14 cellular contexts compared by ENCODE assay signal in the genomic region with DNA sequence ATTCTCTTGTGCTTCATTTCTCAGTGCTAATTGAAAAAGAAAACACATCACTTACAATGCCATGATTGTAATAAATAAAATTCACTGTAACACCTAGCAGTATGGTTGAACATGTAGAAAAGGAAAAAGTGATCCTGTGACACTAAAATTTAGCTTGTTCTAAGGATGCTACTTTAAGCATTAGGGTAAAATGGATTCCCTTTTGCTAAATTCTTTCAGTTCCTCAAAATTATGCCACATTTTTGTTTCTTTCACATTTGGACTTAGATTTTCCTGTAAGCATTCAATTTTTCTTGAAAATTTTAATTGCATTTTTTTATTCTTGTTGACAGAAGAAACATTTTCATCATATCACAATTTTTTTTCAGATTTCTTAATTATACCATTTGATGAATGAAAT.
"Had no signal": no experiment of that assay in that cellular context is flagged by ENCODE, and none has a peak within 500 bp of the region (broad histone marks: within the 10 kb centered on the region; RNA-seq: fewer than 3 reads in every experiment).

No MANE protein-coding gene starts in this region.

- H3K4me3 ChIP-seq: heart left ventricle, mucosa of descending colon, spleen, testis, tibial nerve, upper lobe of right lung, vagina had no signal

- H3K27ac ChIP-seq: heart left ventricle, spleen, testis, tibial nerve, upper lobe of right lung, vagina had no signal

- DNase-seq: effector CD8-positive, alpha-beta T cell; heart left ventricle; hippocampal formation; mucosa of descending colon; naive thymus-derived CD8-positive, alpha-beta T cell; posterior cingulate gyrus; spleen; stimulated activated CD4-positive, alpha-beta T cell treated with anti-CD3 and anti-CD28 coated beads, Interleukin-15, amount 100 ng/mL, for 24 hours; stimulated activated CD4-positive, alpha-beta T cell treated with anti-CD3 and anti-CD28 coated beads, Interleukin-1b, Interleukin-23, amount 100 ng/mL, for 48 hours; stimulated activated CD4-positive, alpha-beta T cell treated with anti-CD3 and anti-CD28 coated beads, Interleukin-4, amount 100 ng/mL, for 24 hours; testis; upper lobe of right lung had no signal

- H3K9me3 ChIP-seq: heart left ventricle, mucosa of descending colon, spleen, testis, tibial nerve, upper lobe of right lung, vagina had no signal

- H3K36me3 ChIP-seq: heart left ventricle, upper lobe of right lung, vagina had no signal

- H3K4me1 ChIP-seq: testis had no signal
